15 cellular contexts compared by ENCODE assay signal in the genomic region with DNA sequence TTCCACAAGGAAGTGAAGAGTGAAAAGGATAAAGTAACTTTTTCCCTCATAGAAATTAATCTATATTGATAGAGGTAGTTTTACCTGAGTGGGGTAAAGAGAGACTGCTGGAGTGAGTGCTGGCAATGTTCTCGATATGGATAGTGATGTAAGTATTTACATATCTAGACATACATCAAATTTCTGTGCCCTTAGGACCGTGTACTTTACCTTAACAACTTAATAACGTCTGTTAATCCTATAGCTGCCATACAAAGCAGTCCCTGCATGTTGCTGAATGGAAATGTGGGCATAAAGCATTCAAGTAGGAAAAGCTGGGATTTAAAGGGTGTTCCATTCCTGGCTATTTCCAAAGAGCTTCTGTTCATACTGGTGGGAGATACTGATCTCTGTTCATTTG.
A peak's percentile ranks its signal among the peaks of the same experiment; 100 is the strongest.
DNase-seq lines count a peak whose midpoint lies in the region; ATAC-seq and TF ChIP-seq lines count a peak whose summit lies in the region.
"Had no signal": no experiment of that assay in that cellular context is flagged by ENCODE, and none has a peak within 500 bp of the region (broad histone marks: within the 10 kb centered on the region; RNA-seq: fewer than 3 reads in every experiment).

No MANE protein-coding gene starts in this region.

- H3K4me1 Mint-ChIP-seq in chondrocyte (ENCODE audit: low read depth), result peaks cover 59% of the 10 kb centered on the region
- H3K4me1 Mint-ChIP-seq in type B pancreatic cell (ENCODE audit: unreplicated experiment), result peaks cover 44% of the 10 kb centered on the region

- H3K9me3 ChIP-seq in right cardiac atrium (ENCODE audit: control insufficient read depth, low read length) (no peaks in the 10 kb centered on the region), psoas muscle (no peaks in the 10 kb centered on the region)
- H3K9me3 ChIP-seq: adrenal gland, breast epithelium had no signal

- TF ChIP-seq CTCF in chondrocyte (IDR thresholded peaks at IDR 0.05) (no peak), psoas muscle (IDR thresholded peaks at IDR 0.05) (no peak), type B pancreatic cell (conservative IDR thresholded peaks at IDR 0.05) (no peak)

- no peaks in the 10 kb centered on the region for H3K36me3 Mint-ChIP-seq in chondrocyte (ENCODE audit: low read depth)
- H3K36me3 Mint-ChIP-seq in type B pancreatic cell, result peaks cover 12% of the 10 kb centered on the region

- DNase-seq in chondrocyte (ENCODE audit: low spot score) (no peak), right cardiac atrium (no peak), psoas muscle (no peak), type B pancreatic cell (ENCODE audit: extremely low spot score, unreplicated experiment) (no peak), iPS-NIHi7 (ENCODE audit: extremely low spot score) (no peak), ureter (ENCODE audit: low spot score) (no peak)
- DNase-seq: activated naive CD4-positive, alpha-beta T cell treated with Interleukin-2 at 50 U/mL for 16 hours; activated T-cell treated with anti-CD3 and anti-CD28 coated beads, Interleukin-2, amount 50 U/mL, for 48 hours; NCI-H1092 treated with DMSO at 0.1 percent for 48 hours; NCI-H187 treated with DMSO at 0.1 percent for 48 hours; stimulated activated CD4-positive, alpha-beta T cell treated with anti-CD3 and anti-CD28 coated beads, Interleukin-1b, Interleukin-23, amount 100 ng/mL, for 48 hours had no signal

- 78% methylated on average over 3 of the region's 3 CpGs for WGBS in right cardiac atrium
- 92 to 97% (median 92%) methylated on average over 3 of the region's 3 CpGs for WGBS in psoas muscle, 3 donors

- H3K36me3 ChIP-seq in psoas muscle (ENCODE audit: insufficient read depth in 1 of 2, low read depth in 1 of 2), result no peaks in the 10 kb centered on the region
- H3K36me3 ChIP-seq: adrenal gland, breast epithelium had no signal

- peak overlapping the region; percentile 85 for H3K27ac ChIP-seq in right cardiac atrium (ENCODE audit: low read length)
- peak overlapping the region; percentile 73 for H3K27ac ChIP-seq in psoas muscle
- H3K27ac ChIP-seq: breast epithelium had no signal

- H3K4me3 Mint-ChIP-seq in chondrocyte (ENCODE audit: unreplicated experiment) (no peak overlapping the region), type B pancreatic cell (peak overlapping the region; percentile 75)
- H3K4me3 Mint-ChIP-seq: neural crest cell had no signal

- H3K27me3 ChIP-seq in right cardiac atrium (ENCODE audit: control insufficient read depth, insufficient read depth) (no peaks in the 10 kb centered on the region), psoas muscle (ENCODE audit: insufficient read depth in 3 of 3, low read length in 2 of 3) (no peaks in the 10 kb centered on the region)
- H3K27me3 ChIP-seq: adrenal gland, breast epithelium had no signal

- no peak for ATAC-seq in right cardiac atrium
- no peak for ATAC-seq in psoas muscle
- no peak for ATAC-seq in esophagus mucosa

- H3K27me3 Mint-ChIP-seq in chondrocyte (ENCODE audit: low read depth) (no peaks in the 10 kb centered on the region), type B pancreatic cell (no peaks in the 10 kb centered on the region)

- H3K9me3 Mint-ChIP-seq in chondrocyte (ENCODE audit: low read depth) (peaks cover 3% of the 10 kb centered on the region), type B pancreatic cell (no peaks in the 10 kb centered on the region)
- H3K9me3 Mint-ChIP-seq: neural crest cell had no signal

- H3K27ac Mint-ChIP-seq in chondrocyte (ENCODE audit: unreplicated experiment) (peak overlapping the region; percentile 0), type B pancreatic cell (peak overlapping the region; percentile 96)

- H3K4me3 ChIP-seq in right cardiac atrium (ENCODE audit: low read length) (no peak overlapping the region), psoas muscle (no peak overlapping the region)
- H3K4me3 ChIP-seq: adrenal gland, breast epithelium had no signal

- peaks cover 6% of the 10 kb centered on the region for H3K4me1 ChIP-seq in right cardiac atrium (ENCODE audit: control insufficient read depth, insufficient read depth, low read length)
- H3K4me1 ChIP-seq in psoas muscle, result peaks cover 56% of the 10 kb centered on the region
- H3K4me1 ChIP-seq: breast epithelium had no signal

- intact Hi-C loops in right cardiac atrium (cut with DNase I), result no loop called here
- intact Hi-C loops in psoas muscle (cut with DNase I), result loop anchor here in 1 of 2 donors (5.0 kb wide), 1 partner anchor 183 kb away; the partner anchor contains the start of gene CERS6
